In the genomic region with DNA sequence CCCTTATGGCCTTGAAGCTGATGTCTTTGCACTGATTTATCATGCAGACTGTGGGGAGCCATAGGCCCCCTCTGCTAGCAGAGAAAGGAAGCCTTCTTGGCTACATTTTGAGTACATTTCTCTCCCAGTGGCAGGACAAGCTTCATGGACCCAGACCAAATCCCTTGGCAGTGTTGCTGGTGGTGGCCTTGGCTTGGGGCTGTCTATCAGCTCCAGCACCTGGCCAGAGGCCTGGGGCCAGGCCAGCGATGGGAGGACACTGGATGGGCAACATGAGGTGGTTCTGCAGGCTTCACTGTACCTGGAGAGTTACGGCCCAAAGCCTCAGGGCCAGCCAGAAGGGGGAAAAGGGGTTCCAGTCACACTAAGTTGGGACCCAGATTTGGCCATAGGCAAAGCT, we compare ENCODE assay signal across 16 cellular contexts.
A peak's percentile ranks its signal among the peaks of the same experiment; 100 is the strongest.
DNase-seq lines count a peak whose midpoint lies in the region; ATAC-seq and TF ChIP-seq lines count a peak whose summit lies in the region.
"Had no signal": no experiment of that assay in that cellular context is flagged by ENCODE, and none has a peak within 500 bp of the region (broad histone marks: within the 10 kb centered on the region; RNA-seq: fewer than 3 reads in every experiment).

No MANE protein-coding gene starts in this region.

- intact Hi-C loops in left ventricle myocardium superior (cut with micrococcal nuclease) (no loop called here), Right ventricle myocardium inferior (cut with DNase I) (no loop called here), gastrocnemius medialis (cut with DNase I; ENCODE audit: low total_unique reads) (no loop called here), uterus (cut with DNase I; ENCODE audit: low total_unique reads) (no loop called here)

- DNase-seq in left ventricle myocardium superior (peak; percentile 35), Right ventricle myocardium inferior (ENCODE audit: missing footprints) (no peak), gastrocnemius medialis (peak in 1 of 2 donors; percentile 36), uterus (no peak), OCI-M2 (lab: John Stamatoyannopoulos, UW; ENCODE audit: unreplicated experiment) (no peak), T-helper 17 cell (no peak), NCI-H2107 (lab: John Stamatoyannopoulos, UW) (no peak)
- DNase-seq: GF-D8, NCI-H1417 treated with DMSO at 0.1 percent for 48 hours, NCI-H1930, NCI-H2171, NCI-H748 treated with DMSO at 0.1 percent for 48 hours, PC-9 had no signal

- peak; percentile 58 for ATAC-seq in left ventricle myocardium superior
- ATAC-seq in Right ventricle myocardium inferior = no peak
- ATAC-seq in gastrocnemius medialis = no peak
- ATAC-seq in T-helper 17 cell = no peak
- ATAC-seq: GM23338 had no signal

- no peaks in the 10 kb centered on the region for H3K36me3 ChIP-seq in muscle layer of colon (ENCODE audit: insufficient read depth, low read length)
- no peaks in the 10 kb centered on the region for H3K36me3 ChIP-seq in gastrocnemius medialis
- H3K36me3 ChIP-seq in uterus = no peaks in the 10 kb centered on the region

- no peak overlapping the region for H3K27ac Mint-ChIP-seq in T-helper 17 cell

- H3K9me3 ChIP-seq in muscle layer of colon (ENCODE audit: low read length) (no peaks in the 10 kb centered on the region), gastrocnemius medialis (no peaks in the 10 kb centered on the region), uterus (no peaks in the 10 kb centered on the region), T-helper 17 cell (ENCODE audit: control insufficient read depth, low read length, poor library complexity, severe bottlenecking) (no peaks in the 10 kb centered on the region)
- H3K9me3 ChIP-seq: BLaER1 treated with 17β-estradiol and CSF1 and Interleukin-3, amounts not matched to agents 10 nM and 100 nM had no signal

- TF ChIP-seq POLR2A in gastrocnemius medialis (IDR thresholded peaks at IDR 0.05) (no peak), uterus (IDR thresholded peaks at IDR 0.05) (no peak)

- H3K9ac ChIP-seq in muscle layer of colon (ENCODE audit: low read length) = no peak overlapping the region
- H3K9ac ChIP-seq: BLaER1 treated with 17β-estradiol and CSF1 and Interleukin-3, amounts not matched to agents 10 nM and 100 nM had no signal

- no peaks in the 10 kb centered on the region for H3K27me3 Mint-ChIP-seq in T-helper 17 cell

- H3K4me1 Mint-ChIP-seq in T-helper 17 cell = peaks cover 2% of the 10 kb centered on the region

- H3K4me3 ChIP-seq in muscle layer of colon (ENCODE audit: low read depth in 1 of 2, low read length in 2 of 2) (peak overlapping the region in 1 of 2 donors; percentile 18), gastrocnemius medialis (no peak overlapping the region), uterus (no peak overlapping the region)
- H3K4me3 ChIP-seq: BLaER1 treated with 17β-estradiol and CSF1 and Interleukin-3, amounts not matched to agents 10 nM and 100 nM; GM23338; PC-9 had no signal

- H3K36me3 Mint-ChIP-seq in T-helper 17 cell (ENCODE audit: low read depth) = peaks cover 5% of the 10 kb centered on the region

- in situ Hi-C loops in gastrocnemius medialis (cut with MboI; ENCODE audit: low sequenced_read_pairs in 4 of 4) = no loop called here

- H3K27me3 ChIP-seq in muscle layer of colon (ENCODE audit: control insufficient read depth in 1 of 2, insufficient read depth in 2 of 2, low read length in 2 of 2) (no peaks in the 10 kb centered on the region), gastrocnemius medialis (no peaks in the 10 kb centered on the region), uterus (no peaks in the 10 kb centered on the region)
- H3K27me3 ChIP-seq: BLaER1 treated with 17β-estradiol and CSF1 and Interleukin-3, amounts not matched to agents 10 nM and 100 nM had no signal

- H3K4me1 ChIP-seq in muscle layer of colon (ENCODE audit: insufficient read depth, low read length) = peaks cover 29% of the 10 kb centered on the region
- peaks cover 39% of the 10 kb centered on the region in 2 donors for H3K4me1 ChIP-seq in gastrocnemius medialis
- peaks cover 0 to 14% of the 10 kb centered on the region in 2 donors for H3K4me1 ChIP-seq in uterus
- H3K4me1 ChIP-seq: BLaER1 treated with 17β-estradiol and CSF1 and Interleukin-3, amounts not matched to agents 10 nM and 100 nM had no signal

- TF ChIP-seq CTCF in gastrocnemius medialis (IDR thresholded peaks at IDR 0.05 in 4 of 5, conservative IDR thresholded peaks at IDR 0.05 in 1 of 5) (no peak), uterus (IDR thresholded peaks at IDR 0.05) (no peak)

- H3K4me3 Mint-ChIP-seq in T-helper 17 cell = no peak overlapping the region
- H3K4me3 Mint-ChIP-seq: GM23338 had no signal

- H3K27ac ChIP-seq in muscle layer of colon (ENCODE audit: low read depth, low read length) (peak overlapping the region; percentile 54), gastrocnemius medialis (peak overlapping the region; percentile 71 to 74 (median 74)), uterus (peak overlapping the region; percentile 36 to 79)
- H3K27ac ChIP-seq: BLaER1 treated with 17β-estradiol and CSF1 and Interleukin-3, amounts not matched to agents 10 nM and 100 nM; PC-9 had no signal
